8 cellular contexts compared by ENCODE assay signal in genomic region chr6:34392497-34393190, GRCh38. TPM values are rescaled to one million over a fixed set of nuclear protein-coding genes. Genes with fewer than 3 reads are reported as not detected.
DNase-seq lines count a peak whose midpoint lies in the region; ATAC-seq and TF ChIP-seq lines count a peak whose summit lies in the region.

Gene NUDT3 (minus strand): TSS chr6:34392669. CDS start chr6:34392362, 307 bp downstream.

- peaks cover 13 to 27% (median 18%) of the 10 kb centered on the region in 4 donors for H3K4me1 Mint-ChIP-seq in CD4-positive, alpha-beta memory T cell
- peaks cover 17% of the 10 kb centered on the region for H3K4me1 Mint-ChIP-seq in activated CD4-positive, alpha-beta memory T cell treated with anti-CD3 and anti-CD28 coated beads, Interleukin-2, amount 10 ng/mL, durations not matched to agents 7 days and 5 days

- H3K9me3 Mint-ChIP-seq in CD4-positive, alpha-beta memory T cell: peaks cover 0 to 3% (median 0%) of the 10 kb centered on the region in 8 donors
- peaks cover 3% of the 10 kb centered on the region for H3K9me3 Mint-ChIP-seq in activated CD4-positive, alpha-beta memory T cell treated with anti-CD3 and anti-CD28 coated beads, Interleukin-2, amount 10 ng/mL, durations not matched to agents 7 days and 5 days

- H3K4me1 ChIP-seq in CD4-positive, alpha-beta memory T cell (ENCODE audit: insufficient read depth, low read length): peaks cover 24% of the 10 kb centered on the region
- no peaks in the 10 kb centered on the region for H3K4me1 ChIP-seq in ectodermal cell (ENCODE audit: control insufficient read depth, insufficient read depth, low read length)
- peaks cover 47% of the 10 kb centered on the region for H3K4me1 ChIP-seq in lower lobe of right lung

- H3K27me3 ChIP-seq in CD4-positive, alpha-beta memory T cell (ENCODE audit: insufficient read depth, low read length): no peaks in the 10 kb centered on the region
- no peaks in the 10 kb centered on the region for H3K27me3 ChIP-seq in ectodermal cell (ENCODE audit: control insufficient read depth, insufficient read depth, low read length, poor library complexity, severe bottlenecking)
- H3K27me3 ChIP-seq in lower lobe of right lung (ENCODE audit: low read depth): no peaks in the 10 kb centered on the region

- H3K4me3 Mint-ChIP-seq in CD4-positive, alpha-beta memory T cell: peak within 1 kb of the TSS in 7 of 8 donors; percentile 74 to 99 (median 95)
- H3K4me3 Mint-ChIP-seq in activated CD4-positive, alpha-beta memory T cell treated with anti-CD3 and anti-CD28 coated beads, Interleukin-2, amount 10 ng/mL, durations not matched to agents 7 days and 5 days: peak within 1 kb of the TSS; percentile 58

- no peaks in the 10 kb centered on the region for H3K9me3 ChIP-seq in CD4-positive, alpha-beta memory T cell (ENCODE audit: control insufficient read depth in 1 of 2, low read length in 2 of 2)
- no peaks in the 10 kb centered on the region for H3K9me3 ChIP-seq in ectodermal cell (ENCODE audit: control insufficient read depth, low read length)
- no peaks in the 10 kb centered on the region for H3K9me3 ChIP-seq in lower lobe of right lung

- no peaks in the 10 kb centered on the region for H3K27me3 Mint-ChIP-seq in CD4-positive, alpha-beta memory T cell
- no peaks in the 10 kb centered on the region for H3K27me3 Mint-ChIP-seq in activated CD4-positive, alpha-beta memory T cell treated with anti-CD3 and anti-CD28 coated beads, Interleukin-2, amount 10 ng/mL, durations not matched to agents 7 days and 5 days

- peak within 1 kb of the TSS; percentile 89 for H3K27ac ChIP-seq in CD4-positive, alpha-beta memory T cell (ENCODE audit: low read depth, low read length)
- H3K27ac ChIP-seq in ectodermal cell (ENCODE audit: insufficient read depth, low read depth, low read length, poor library complexity, severe bottlenecking): peak within 1 kb of the TSS; percentile 71
- peak within 1 kb of the TSS; percentile 95 for H3K27ac ChIP-seq in lower lobe of right lung

- H3K36me3 Mint-ChIP-seq in CD4-positive, alpha-beta memory T cell: peaks cover 0 to 5% of the 10 kb centered on the region in 2 donors
- H3K36me3 Mint-ChIP-seq in activated CD4-positive, alpha-beta memory T cell treated with anti-CD3 and anti-CD28 coated beads, Interleukin-2, amount 10 ng/mL, durations not matched to agents 7 days and 5 days (ENCODE audit: low read depth): peaks cover 6% of the 10 kb centered on the region

- no peaks in the 10 kb centered on the region for H3K36me3 ChIP-seq in CD4-positive, alpha-beta memory T cell (ENCODE audit: insufficient read depth, low read length)
- no peaks in the 10 kb centered on the region for H3K36me3 ChIP-seq in ectodermal cell (ENCODE audit: control insufficient read depth, insufficient read depth, low read length)
- H3K36me3 ChIP-seq in lower lobe of right lung: no peaks in the 10 kb centered on the region

- CTCF ChIA-PET in CD4-positive, alpha-beta memory T cell (lab: Charles Lee; ENCODE audit: partially characterized antibody): interaction anchor here (0.8 to 4.2 kb wide), 14 partner anchors 9 to 229 kb away, joined by 3 to 29 read pairs (median 4); partner anchors contain the start of genes HMGA1, RPS10 and SMIM29
- CTCF ChIA-PET in activated CD4-positive, alpha-beta memory T cell treated with anti-CD3 and anti-CD28 coated beads, Interleukin-2, amount 10 ng/mL, durations not matched to agents 7 days and 5 days (lab: Charles Lee): interaction anchor here (0.6 to 5.6 kb wide), 7 partner anchors 24 to 264 kb away, joined by 3 to 35 read pairs (median 3); partner anchors contain the start of genes RPS10 and SMIM29

- 2 to 3% methylated on average over 87 of the region's 87 CpGs for WGBS in ectodermal cell, 2 experiments

- DNase-seq in CD4-positive, alpha-beta memory T cell: peak; percentile 92 to 97 (median 93)
- peak; percentile 96 for DNase-seq in HK-2 (ENCODE audit: unreplicated experiment)
- DNase-seq in NCI-H82 treated with DMSO at 0.1 percent for 48 hours (lab: John Stamatoyannopoulos, UW; ENCODE audit: unreplicated experiment): peak; percentile 82
- peak; percentile 95 for DNase-seq in activated CD4-positive, alpha-beta memory T cell treated with anti-CD3 and anti-CD28 coated beads, Interleukin-2, amount 10 ng/mL, durations not matched to agents 7 days and 5 days
- peak; percentile 97 for DNase-seq in lower lobe of right lung
- peak; percentile 86 to 93 (median 89) for DNase-seq in stimulated activated CD4-positive, alpha-beta T cell treated with anti-CD3 and anti-CD28 coated beads, TNF-alpha, amount 100 ng/mL, for 24 hours (ENCODE audit: low read depth in 3 of 3)

- peak; percentile 83 for ATAC-seq in GM19452 (IDR thresholded peaks at IDR 0.05; ENCODE audit: unreplicated experiment)
- ATAC-seq in lower lobe of right lung: peak; percentile 95 to 98

- POLR2A ChIA-PET in CD4-positive, alpha-beta memory T cell (lab: Charles Lee; ENCODE audit: partially characterized antibody): interaction anchor here (0.6 to 3.1 kb wide), 10 partner anchors 9 to 399 kb away, joined by 3 to 15 read pairs (median 5); partner anchors contain the start of genes BLTP3A, HMGA1, RPS10 and SMIM29
- POLR2A ChIA-PET in activated CD4-positive, alpha-beta memory T cell treated with anti-CD3 and anti-CD28 coated beads, Interleukin-2, amount 10 ng/mL, durations not matched to agents 7 days and 5 days (lab: Charles Lee): interaction anchor here (0.6 to 3.5 kb wide), 9 partner anchors 22 to 364 kb away, joined by 3 to 19 read pairs (median 5); partner anchors contain the start of genes RPS10, SMIM29 and SPDEF

- peak within 1 kb of the TSS in 6 of 7 donors; percentile 75 to 96 (median 95) for H3K27ac Mint-ChIP-seq in CD4-positive, alpha-beta memory T cell
- peak within 1 kb of the TSS; percentile 83 for H3K27ac Mint-ChIP-seq in activated CD4-positive, alpha-beta memory T cell treated with anti-CD3 and anti-CD28 coated beads, Interleukin-2, amount 10 ng/mL, durations not matched to agents 7 days and 5 days

- peak within 1 kb of the TSS; percentile 73 to 78 for H3K4me3 ChIP-seq in CD4-positive, alpha-beta memory T cell (ENCODE audit: low read length in 2 of 2)
- H3K4me3 ChIP-seq in ectodermal cell (ENCODE audit: insufficient read depth, low read depth, low read length) (peak within 1 kb of the TSS; percentile 78), lower lobe of right lung (peak within 1 kb of the TSS; percentile 90)

- TF ChIP-seq CTCF in lower lobe of right lung (IDR thresholded peaks at IDR 0.05): peak; percentile 88

- intact Hi-C loops in CD4-positive, alpha-beta memory T cell (cut with micrococcal nuclease): loop anchor here (2.0 kb wide), 5 partner anchors 32 to 230 kb away; partner anchors contain the start of genes HMGA1 and SMIM29
- intact Hi-C loops in lower lobe of right lung (cut with DNase I): no loop called here

RNA-seq across cellular contexts. Expression of gene NUDT3, which starts in this region (rescaled TPM):
- 10 to 100 TPM; 25.9 TPM for total RNA-seq in CD4-positive, alpha-beta memory T cell
- 10 to 100 TPM in 1 of 2 donors, 1 to 10 TPM in 1; 7.0 to 10.2 TPM for polyA plus RNA-seq in CD4-positive, alpha-beta memory T cell
- 10 to 100 TPM in 1 of 2 experiments, 1 to 10 TPM in 1; 9.9 to 10.0 TPM for total RNA-seq in activated CD4-positive, alpha-beta memory T cell treated with anti-CD3 and anti-CD28 coated beads, Interleukin-2, amount 10 ng/mL, durations not matched to agents 7 days and 5 days
- 32.2 TPM for polyA plus RNA-seq in ectodermal cell (2013, experiment 1 of 4)
- 31.0 TPM for polyA plus RNA-seq in ectodermal cell (2013, experiment 2 of 4)
- polyA plus RNA-seq in ectodermal cell (2013, experiment 3 of 4): 21.7 TPM
- 22.6 TPM for polyA plus RNA-seq in ectodermal cell (2013, experiment 4 of 4)
- 29.1 TPM for total RNA-seq in lower lobe of right lung

Comparison
In these comparisons a context has a peak if more than half of its experiments do, and no peak if none do; other contexts are left out.
1. Peak in every context shown above with its lines: DNase-seq, ATAC-seq, H3K4me3 ChIP-seq and H3K27ac ChIP-seq.